ENCODE assay signal across 1 cellular context in the genomic region with DNA sequence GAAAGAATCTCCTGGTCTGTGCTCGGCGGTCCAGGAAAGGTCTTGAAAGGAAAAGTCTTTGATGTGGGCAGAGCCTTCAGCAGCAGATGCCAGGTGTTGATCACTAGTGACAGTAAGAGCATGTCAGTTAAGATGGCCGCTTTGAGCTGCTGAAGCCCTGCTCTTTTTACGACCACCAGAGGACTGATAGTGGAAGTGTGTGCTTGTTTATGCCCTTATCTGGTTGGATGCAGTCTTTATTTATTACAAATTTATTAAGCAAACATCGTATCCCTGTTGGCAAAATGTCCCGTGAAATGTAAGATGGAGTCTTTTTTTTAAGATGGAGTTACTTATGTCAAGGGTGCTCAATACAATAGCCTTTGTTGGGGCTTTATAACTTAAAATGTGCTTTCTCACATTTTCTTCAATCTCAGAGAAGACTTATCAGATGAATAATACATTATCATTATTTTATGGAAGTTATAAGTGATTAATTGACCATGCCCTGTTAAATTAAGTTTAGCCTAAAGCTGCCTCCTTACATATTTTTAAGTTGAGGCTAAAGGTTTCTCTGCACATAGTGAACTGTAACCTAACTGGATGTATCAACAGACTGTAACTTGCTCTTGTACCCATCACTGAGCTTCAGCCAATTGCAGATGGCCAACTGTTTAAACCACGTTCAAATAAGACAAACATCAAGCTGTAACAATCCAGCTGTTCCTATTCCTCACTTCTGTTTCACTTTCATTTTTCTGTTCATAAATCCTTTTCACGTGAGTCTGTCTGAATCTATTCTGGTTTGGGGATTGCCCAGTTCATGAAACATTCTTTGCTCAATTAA.
A peak's percentile ranks its signal among the peaks of the same experiment; 100 is the strongest.
TF ChIP-seq lines count a peak whose summit lies in the region.

No MANE protein-coding gene starts in this region.

TF ChIP-seq in K562, 482 proteins besides CTCF, POLR2A, EP300 and RAD21 (continued from another document and continues in another):
- TF ChIP-seq, protein P1, sequence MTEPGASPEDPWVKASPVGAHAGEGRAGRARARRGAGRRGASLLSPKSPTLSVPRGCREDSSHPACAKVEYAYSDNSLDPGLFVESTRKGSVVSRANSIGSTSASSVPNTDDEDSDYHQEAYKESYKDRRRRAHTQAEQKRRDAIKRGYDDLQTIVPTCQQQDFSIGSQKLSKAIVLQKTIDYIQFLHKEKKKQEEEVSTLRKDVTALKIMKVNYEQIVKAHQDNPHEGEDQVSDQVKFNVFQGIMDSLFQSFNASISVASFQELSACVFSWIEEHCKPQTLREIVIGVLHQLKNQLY (CRISPR knock-in tag; conservative IDR thresholded peaks at IDR 0.05), result no peak
- TF ChIP-seq, protein P2, sequence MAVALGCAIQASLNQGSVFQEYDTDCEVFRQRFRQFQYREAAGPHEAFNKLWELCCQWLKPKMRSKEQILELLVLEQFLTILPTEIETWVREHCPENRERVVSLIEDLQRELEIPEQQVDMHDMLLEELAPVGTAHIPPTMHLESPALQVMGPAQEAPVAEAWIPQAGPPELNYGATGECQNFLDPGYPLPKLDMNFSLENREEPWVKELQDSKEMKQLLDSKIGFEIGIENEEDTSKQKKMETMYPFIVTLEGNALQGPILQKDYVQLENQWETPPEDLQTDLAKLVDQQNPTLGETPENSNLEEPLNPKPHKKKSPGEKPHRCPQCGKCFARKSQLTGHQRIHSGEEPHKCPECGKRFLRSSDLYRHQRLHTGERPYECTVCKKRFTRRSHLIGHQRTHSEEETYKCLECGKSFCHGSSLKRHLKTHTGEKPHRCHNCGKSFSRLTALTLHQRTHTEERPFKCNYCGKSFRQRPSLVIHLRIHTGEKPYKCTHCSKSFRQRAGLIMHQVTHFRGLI (CRISPR knock-in tag; IDR thresholded peaks at IDR 0.05), result peak; percentile 96
- TF ChIP-seq NR2F6 (CRISPR knock-in tag; IDR thresholded peaks at IDR 0.05), result peak; percentile 88; the same call in 1 of the 2 replicates
- peak; percentile 94 for TF ChIP-seq ZNF583 (CRISPR knock-in tag; IDR thresholded peaks at IDR 0.05)
- no peak for TF ChIP-seq SMARCA5 (IDR thresholded peaks at IDR 0.05)
- TF ChIP-seq ZNF184 (CRISPR knock-in tag; IDR thresholded peaks at IDR 0.05), result no peak
- 0 out of 2 replicates have a peak, but pooled peaks have one; percentile 69 for TF ChIP-seq CAMTA2 (CRISPR knock-in tag; conservative IDR thresholded peaks at IDR 0.05)
- TF ChIP-seq PATZ1 (CRISPR knock-in tag; IDR thresholded peaks at IDR 0.05; ENCODE audit: borderline replicate concordance), result peak; percentile 89; the same call in 1 of the 2 replicates
- TF ChIP-seq ZNF445 (CRISPR knock-in tag; IDR thresholded peaks at IDR 0.05; ENCODE audit: low read depth), result 0 out of 2 replicates have a peak, but pooled peaks have one; percentile 64
- TF ChIP-seq NFXL1 (CRISPR knock-in tag; IDR thresholded peaks at IDR 0.05), result peak; percentile 95
- TF ChIP-seq E2F3 (CRISPR knock-in tag; IDR thresholded peaks at IDR 0.05), result peak; percentile 74
- no peak for TF ChIP-seq YBX1 (IDR thresholded peaks at IDR 0.05)
- TF ChIP-seq KLF1 (tag; IDR thresholded peaks at IDR 0.05), result peak; percentile 92; the same call in 1 of the 2 replicates
- TF ChIP-seq, protein P3, sequence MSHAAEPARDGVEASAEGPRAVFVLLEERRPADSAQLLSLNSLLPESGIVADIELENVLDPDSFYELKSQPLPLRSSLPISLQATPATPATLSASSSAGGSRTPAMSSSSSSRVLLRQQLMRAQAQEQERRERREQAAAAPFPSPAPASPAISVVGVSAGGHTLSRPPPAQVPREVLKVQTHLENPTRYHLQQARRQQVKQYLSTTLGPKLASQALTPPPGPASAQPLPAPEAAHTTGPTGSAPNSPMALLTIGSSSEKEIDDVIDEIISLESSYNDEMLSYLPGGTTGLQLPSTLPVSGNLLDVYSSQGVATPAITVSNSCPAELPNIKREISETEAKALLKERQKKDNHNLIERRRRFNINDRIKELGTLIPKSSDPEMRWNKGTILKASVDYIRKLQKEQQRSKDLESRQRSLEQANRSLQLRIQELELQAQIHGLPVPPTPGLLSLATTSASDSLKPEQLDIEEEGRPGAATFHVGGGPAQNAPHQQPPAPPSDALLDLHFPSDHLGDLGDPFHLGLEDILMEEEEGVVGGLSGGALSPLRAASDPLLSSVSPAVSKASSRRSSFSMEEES (CRISPR knock-in tag; IDR thresholded peaks at IDR 0.05), result no peak; the same call in 1 of the 2 replicates
- TF ChIP-seq BHLHE40 (IDR thresholded peaks at IDR 0.05; ENCODE audit: low read length), result peak; percentile 68
- TF ChIP-seq RBM14 (IDR thresholded peaks at IDR 0.05; ENCODE audit: borderline replicate concordance, insufficient read depth, low read depth, low read length), result no peak
- TF ChIP-seq CEBPG (CRISPR knock-in tag; IDR thresholded peaks at IDR 0.05), result no peak
- peak in 1 of 2 experiments; percentile 28; a peak in 1 of 4 replicates for TF ChIP-seq CEBPG (tag; conservative IDR thresholded peaks at IDR 0.05 in 1 of 2, IDR thresholded peaks at IDR 0.05 in 1 of 2)
- TF ChIP-seq, protein P4, sequence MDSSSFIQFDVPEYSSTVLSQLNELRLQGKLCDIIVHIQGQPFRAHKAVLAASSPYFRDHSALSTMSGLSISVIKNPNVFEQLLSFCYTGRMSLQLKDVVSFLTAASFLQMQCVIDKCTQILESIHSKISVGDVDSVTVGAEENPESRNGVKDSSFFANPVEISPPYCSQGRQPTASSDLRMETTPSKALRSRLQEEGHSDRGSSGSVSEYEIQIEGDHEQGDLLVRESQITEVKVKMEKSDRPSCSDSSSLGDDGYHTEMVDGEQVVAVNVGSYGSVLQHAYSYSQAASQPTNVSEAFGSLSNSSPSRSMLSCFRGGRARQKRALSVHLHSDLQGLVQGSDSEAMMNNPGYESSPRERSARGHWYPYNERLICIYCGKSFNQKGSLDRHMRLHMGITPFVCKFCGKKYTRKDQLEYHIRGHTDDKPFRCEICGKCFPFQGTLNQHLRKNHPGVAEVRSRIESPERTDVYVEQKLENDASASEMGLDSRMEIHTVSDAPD (CRISPR knock-in tag; IDR thresholded peaks at IDR 0.05), result peak; percentile 87
- TF ChIP-seq ILF3 (IDR thresholded peaks at IDR 0.05; ENCODE audit: borderline replicate concordance), result no peak
- TF ChIP-seq CHD1 (IDR thresholded peaks at IDR 0.05; ENCODE audit: low read length), result no peak
- TF ChIP-seq SMAD4 (CRISPR knock-in tag; conservative IDR thresholded peaks at IDR 0.05), result peak; percentile 99
- peak; percentile 84 for TF ChIP-seq ELF2 (CRISPR knock-in tag; IDR thresholded peaks at IDR 0.05)
- TF ChIP-seq MTF1 (CRISPR knock-in tag; IDR thresholded peaks at IDR 0.05; ENCODE audit: borderline replicate concordance), result peak; percentile 91
- TF ChIP-seq IRF9 (tag; IDR thresholded peaks at IDR 0.05), result peak; percentile 96
- peak; percentile 99 for TF ChIP-seq GTF2A2 (tag; IDR thresholded peaks at IDR 0.05)
- peak; percentile 73 for TF ChIP-seq MEIS2 (IDR thresholded peaks at IDR 0.05; ENCODE audit: partially characterized antibody)
- TF ChIP-seq KDM4B (IDR thresholded peaks at IDR 0.05; ENCODE audit: borderline replicate concordance in 2 of 2, low read depth in 1 of 2), result no peak
- 0 out of 2 replicates have a peak, but pooled peaks have one; percentile 59 for TF ChIP-seq HMG20B (CRISPR knock-in tag; IDR thresholded peaks at IDR 0.05)
- peak; percentile 55 for TF ChIP-seq MYBL2 (IDR thresholded peaks at IDR 0.05; ENCODE audit: low read depth)
- TF ChIP-seq MYBL2 (CRISPR knock-in tag; IDR thresholded peaks at IDR 0.05; ENCODE audit: borderline replicate concordance), result no peak
- peak; percentile 87; the same call in 1 of the 2 replicates for TF ChIP-seq PPARD (CRISPR knock-in tag; IDR thresholded peaks at IDR 0.05)
- peak; percentile 99 for TF ChIP-seq PTTG1 (tag; IDR thresholded peaks at IDR 0.05; ENCODE audit: low read depth)
- no peak for TF ChIP-seq ZNF274 (IDR thresholded peaks at IDR 0.05; ENCODE audit: borderline replicate concordance, low read depth, low read length)
- no peak for TF ChIP-seq ZNF551 (CRISPR knock-in tag; IDR thresholded peaks at IDR 0.05)
- TF ChIP-seq RUNX1 (IDR thresholded peaks at IDR 0.05; ENCODE audit: low read depth), result no peak
- TF ChIP-seq TAF7 (tag; IDR thresholded peaks at IDR 0.05), result peak; percentile 96
- peak in 1 of 2 experiments; percentile 71; a peak in 2 of 4 replicates for TF ChIP-seq MAZ (CRISPR knock-in tag; conservative IDR thresholded peaks at IDR 0.05 in 1 of 2, IDR thresholded peaks at IDR 0.05 in 1 of 2)
- no peak for TF ChIP-seq NCOA2 (IDR thresholded peaks at IDR 0.05; ENCODE audit: partially characterized antibody in 2 of 2)
- TF ChIP-seq, protein P5, sequence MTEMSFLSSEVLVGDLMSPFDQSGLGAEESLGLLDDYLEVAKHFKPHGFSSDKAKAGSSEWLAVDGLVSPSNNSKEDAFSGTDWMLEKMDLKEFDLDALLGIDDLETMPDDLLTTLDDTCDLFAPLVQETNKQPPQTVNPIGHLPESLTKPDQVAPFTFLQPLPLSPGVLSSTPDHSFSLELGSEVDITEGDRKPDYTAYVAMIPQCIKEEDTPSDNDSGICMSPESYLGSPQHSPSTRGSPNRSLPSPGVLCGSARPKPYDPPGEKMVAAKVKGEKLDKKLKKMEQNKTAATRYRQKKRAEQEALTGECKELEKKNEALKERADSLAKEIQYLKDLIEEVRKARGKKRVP (CRISPR knock-in tag; IDR thresholded peaks at IDR 0.05), result peak; percentile 69; the same call in 1 of the 2 replicates
- no peak for TF ChIP-seq NR3C1 (CRISPR knock-in tag; IDR thresholded peaks at IDR 0.05)
- TF ChIP-seq NUFIP1 (IDR thresholded peaks at IDR 0.05; ENCODE audit: partially characterized antibody), result peak; percentile 79
- no peak for TF ChIP-seq ZNF696 (CRISPR knock-in tag; conservative IDR thresholded peaks at IDR 0.05)
- TF ChIP-seq CREB3 (tag; conservative IDR thresholded peaks at IDR 0.05; ENCODE audit: low read depth), result peak; percentile 99
- TF ChIP-seq, protein P6, sequence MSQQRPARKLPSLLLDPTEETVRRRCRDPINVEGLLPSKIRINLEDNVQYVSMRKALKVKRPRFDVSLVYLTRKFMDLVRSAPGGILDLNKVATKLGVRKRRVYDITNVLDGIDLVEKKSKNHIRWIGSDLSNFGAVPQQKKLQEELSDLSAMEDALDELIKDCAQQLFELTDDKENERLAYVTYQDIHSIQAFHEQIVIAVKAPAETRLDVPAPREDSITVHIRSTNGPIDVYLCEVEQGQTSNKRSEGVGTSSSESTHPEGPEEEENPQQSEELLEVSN (IDR thresholded peaks at IDR 0.05; ENCODE audit: borderline replicate concordance in 1 of 2, extremely low read depth in 1 of 2, insufficient read depth in 1 of 2, insufficient read length in 1 of 2, low read depth in 1 of 2, low read length in 1 of 2, poor library complexity in 1 of 2, severe bottlenecking in 1 of 2), result no peak
- peak; percentile 93 for TF ChIP-seq HIVEP1 (CRISPR knock-in tag; IDR thresholded peaks at IDR 0.05)
- peak; percentile 88; the same call in 1 of the 2 replicates for TF ChIP-seq HSF4 (CRISPR knock-in tag; IDR thresholded peaks at IDR 0.05; ENCODE audit: borderline replicate concordance)
- no peak for TF ChIP-seq NBN (IDR thresholded peaks at IDR 0.05; ENCODE audit: low read depth)
- peak; percentile 95 for TF ChIP-seq ZNF311 (CRISPR knock-in tag; IDR thresholded peaks at IDR 0.05)
- peak; percentile 88 for TF ChIP-seq ETV1 (tag; conservative IDR thresholded peaks at IDR 0.05; ENCODE audit: low read depth)
- no peak for TF ChIP-seq DPF2 (IDR thresholded peaks at IDR 0.05)
- TF ChIP-seq, protein P7, sequence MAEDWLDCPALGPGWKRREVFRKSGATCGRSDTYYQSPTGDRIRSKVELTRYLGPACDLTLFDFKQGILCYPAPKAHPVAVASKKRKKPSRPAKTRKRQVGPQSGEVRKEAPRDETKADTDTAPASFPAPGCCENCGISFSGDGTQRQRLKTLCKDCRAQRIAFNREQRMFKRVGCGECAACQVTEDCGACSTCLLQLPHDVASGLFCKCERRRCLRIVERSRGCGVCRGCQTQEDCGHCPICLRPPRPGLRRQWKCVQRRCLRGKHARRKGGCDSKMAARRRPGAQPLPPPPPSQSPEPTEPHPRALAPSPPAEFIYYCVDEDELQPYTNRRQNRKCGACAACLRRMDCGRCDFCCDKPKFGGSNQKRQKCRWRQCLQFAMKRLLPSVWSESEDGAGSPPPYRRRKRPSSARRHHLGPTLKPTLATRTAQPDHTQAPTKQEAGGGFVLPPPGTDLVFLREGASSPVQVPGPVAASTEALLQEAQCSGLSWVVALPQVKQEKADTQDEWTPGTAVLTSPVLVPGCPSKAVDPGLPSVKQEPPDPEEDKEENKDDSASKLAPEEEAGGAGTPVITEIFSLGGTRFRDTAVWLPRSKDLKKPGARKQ (CRISPR knock-in tag; IDR thresholded peaks at IDR 0.05), result peak; percentile 93
- no peak for TF ChIP-seq CEBPB (tag; IDR thresholded peaks at IDR 0.05)
- no peak for TF ChIP-seq WHSC1 (IDR thresholded peaks at IDR 0.05; ENCODE audit: low read length)
- TF ChIP-seq ADNP (tag; IDR thresholded peaks at IDR 0.05), result 0 out of 2 replicates have a peak, but pooled peaks have one; percentile 45
- TF ChIP-seq ELF1 (tag; IDR thresholded peaks at IDR 0.05), result peak; percentile 14; the same call in 1 of the 2 replicates
